7 cellular contexts compared by ENCODE assay signal in genomic region chr12:65891987-65892481, GRCh38.
DNase-seq lines count a peak whose midpoint lies in the region; ATAC-seq and TF ChIP-seq lines count a peak whose summit lies in the region.

No MANE protein-coding gene starts in this region.

- intact Hi-C loops in colonic mucosa (cut with DNase I) (loop anchor here (10.0 kb wide), 1 partner anchor 67 kb away; the partner anchor contains the start of gene HMGA2), vagina (cut with DNase I) (no loop called here)

- H3K36me3 ChIP-seq in colonic mucosa (no peaks in the 10 kb centered on the region), vagina (no peaks in the 10 kb centered on the region)

- no peak for ATAC-seq in GM19455 (IDR thresholded peaks at IDR 0.05; ENCODE audit: unreplicated experiment)

- H3K4me1 ChIP-seq in colonic mucosa = peaks cover 5% of the 10 kb centered on the region
- peaks cover 19% of the 10 kb centered on the region for H3K4me1 ChIP-seq in vagina

- no peaks in the 10 kb centered on the region for H3K9me3 ChIP-seq in colonic mucosa
- no peaks in the 10 kb centered on the region for H3K9me3 ChIP-seq in vagina

- H3K27me3 ChIP-seq in colonic mucosa (no peaks in the 10 kb centered on the region), vagina (no peaks in the 10 kb centered on the region)

- H3K9ac ChIP-seq in colonic mucosa (ENCODE audit: low read depth in 2 of 2, low read length in 2 of 2) = no peak overlapping the region

- DNase-seq in LNCaP clone FGC (ENCODE audit: low read depth) (peak; percentile 36), colonic mucosa (peak; percentile 59), lung microvascular endothelial cell (ENCODE audit: low read depth in 2 of 2) (peak; percentile 89 to 90), vagina (ENCODE audit: extremely low spot score in 2 of 2) (no peak), DMS 273 treated with DMSO at 0.1 percent for 48 hours (lab: John Stamatoyannopoulos, UW) (no peak), NCI-H524 (lab: John Stamatoyannopoulos, UW) (no peak)

- no peak for TF ChIP-seq POLR2A in vagina (IDR thresholded peaks at IDR 0.05)

- TF ChIP-seq CTCF in LNCaP clone FGC (IDR thresholded peaks at IDR 0.05; ENCODE audit: control insufficient read depth, extremely low read depth, insufficient read depth) (no peak), colonic mucosa (IDR thresholded peaks at IDR 0.05) (no peak), vagina (IDR thresholded peaks at IDR 0.05) (no peak)

- H3K4me3 ChIP-seq in LNCaP clone FGC (ENCODE audit: low read depth, low read length) (no peak overlapping the region), colonic mucosa (no peak overlapping the region), vagina (no peak overlapping the region)

- H3K27ac ChIP-seq in colonic mucosa (peak overlapping the region; percentile 18), vagina (peak overlapping the region; percentile 42)

Comparison
In these comparisons a context has a peak if more than half of its experiments do, and no peak if none do; other contexts are left out.
1. DNase-seq: peak in LNCaP clone FGC (single experiment), colonic mucosa (single experiment) and lung microvascular endothelial cell (2 of 2); none in vagina (0 of 2), DMS 273 treated with DMSO at 0.1 percent for 48 hours (single experiment) and NCI-H524 (0 of 2).